8 cellular contexts compared by ENCODE assay signal in the genomic region with DNA sequence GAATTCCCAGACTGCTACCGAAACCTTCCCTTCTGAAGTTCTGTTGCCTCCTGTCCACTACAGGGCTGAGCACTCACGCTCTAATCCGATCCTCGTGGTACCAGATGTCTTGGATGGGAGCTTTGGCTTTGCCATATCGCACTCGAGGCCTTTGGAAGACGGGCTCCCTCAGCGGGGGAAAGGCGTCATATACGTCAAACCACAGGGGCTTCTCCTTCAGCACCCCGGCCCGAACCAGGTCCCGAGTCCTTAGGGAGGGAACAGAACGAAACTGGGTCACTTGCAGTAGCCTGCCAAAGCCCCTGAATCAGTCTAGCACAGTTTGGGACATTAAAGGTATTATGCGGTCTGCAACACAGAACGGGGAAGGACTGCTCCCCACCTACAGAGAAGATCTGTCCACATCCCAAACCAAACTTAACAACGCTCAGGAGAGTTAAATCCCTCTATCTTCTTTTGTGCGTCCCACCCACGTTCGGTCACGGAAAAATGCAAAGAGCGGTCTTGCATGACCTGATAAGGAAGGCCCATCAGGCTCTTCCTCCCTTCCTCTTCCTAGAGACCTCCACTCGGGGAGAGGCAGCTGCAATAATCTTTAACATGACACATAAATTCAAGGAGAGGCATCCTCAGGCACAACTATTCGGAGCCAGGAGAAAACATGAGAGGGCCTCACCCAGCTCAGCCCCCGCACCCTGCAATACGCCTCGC.
A peak's percentile ranks its signal among the peaks of the same experiment; 100 is the strongest.
DNase-seq lines count a peak whose midpoint lies in the region; ATAC-seq lines count a peak whose summit lies in the region.

No MANE protein-coding gene starts in this region.

- H3K36me3 ChIP-seq in duodenal mucosa (ENCODE audit: control insufficient read depth in 1 of 2, insufficient read depth in 2 of 2, low read length in 2 of 2) (peaks cover 0 to 9% of the 10 kb centered on the region in 2 donors), neuron (ENCODE audit: insufficient read depth, low read length) (peaks cover 12% of the 10 kb centered on the region)

- H3K9me3 ChIP-seq in duodenal mucosa (ENCODE audit: control insufficient read depth in 1 of 2, low read length in 2 of 2) (no peaks in the 10 kb centered on the region), neuron (ENCODE audit: low read length) (no peaks in the 10 kb centered on the region)

- no peaks in the 10 kb centered on the region for H3K27me3 ChIP-seq in duodenal mucosa (ENCODE audit: control insufficient read depth in 1 of 2, insufficient read depth in 2 of 2, low read length in 2 of 2)
- no peaks in the 10 kb centered on the region for H3K27me3 ChIP-seq in neuron (ENCODE audit: insufficient read depth, low read length)

- peak overlapping the region; percentile 90 to 99 for H3K4me3 ChIP-seq in duodenal mucosa (ENCODE audit: low read depth in 1 of 2, low read length in 2 of 2)
- H3K4me3 ChIP-seq in neuron (ENCODE audit: low read length): peak overlapping the region; percentile 87

- H3K9ac ChIP-seq in duodenal mucosa (ENCODE audit: low read depth in 1 of 2, low read length in 2 of 2): peak overlapping the region; percentile 70 to 82

- peak; percentile 46 for DNase-seq in MV-4-11 (lab: John Stamatoyannopoulos, UW)
- DNase-seq in stimulated activated CD4-positive, alpha-beta T cell treated with anti-CD3 and anti-CD28 coated beads, Interleukin-1b, Interleukin-23, amount 100 ng/mL, for 48 hours: no peak

- peak; percentile 4 for ATAC-seq in GM18858 (IDR thresholded peaks at IDR 0.05; ENCODE audit: unreplicated experiment)
- no peak for ATAC-seq in HG02798 (IDR thresholded peaks at IDR 0.05; ENCODE audit: poor library complexity, unreplicated experiment)
- ATAC-seq in HG02970 (IDR thresholded peaks at IDR 0.05; ENCODE audit: low FRiP score, unreplicated experiment): no peak
- no peak for ATAC-seq in GM18517 (IDR thresholded peaks at IDR 0.05; ENCODE audit: unreplicated experiment)

- H3K4me1 ChIP-seq in duodenal mucosa (ENCODE audit: control insufficient read depth in 1 of 2, insufficient read depth in 2 of 2, low read length in 2 of 2): peaks cover 37 to 39% of the 10 kb centered on the region in 2 donors
- peaks cover 16% of the 10 kb centered on the region for H3K4me1 ChIP-seq in neuron (ENCODE audit: insufficient read depth, low read length)

- H3K27ac ChIP-seq in duodenal mucosa (ENCODE audit: low read depth, low read length): no peak overlapping the region

- H2AFZ ChIP-seq in neuron (ENCODE audit: low read depth, low read length): no peak overlapping the region
